ENCODE assay signal across 24 cellular contexts in the genomic region with DNA sequence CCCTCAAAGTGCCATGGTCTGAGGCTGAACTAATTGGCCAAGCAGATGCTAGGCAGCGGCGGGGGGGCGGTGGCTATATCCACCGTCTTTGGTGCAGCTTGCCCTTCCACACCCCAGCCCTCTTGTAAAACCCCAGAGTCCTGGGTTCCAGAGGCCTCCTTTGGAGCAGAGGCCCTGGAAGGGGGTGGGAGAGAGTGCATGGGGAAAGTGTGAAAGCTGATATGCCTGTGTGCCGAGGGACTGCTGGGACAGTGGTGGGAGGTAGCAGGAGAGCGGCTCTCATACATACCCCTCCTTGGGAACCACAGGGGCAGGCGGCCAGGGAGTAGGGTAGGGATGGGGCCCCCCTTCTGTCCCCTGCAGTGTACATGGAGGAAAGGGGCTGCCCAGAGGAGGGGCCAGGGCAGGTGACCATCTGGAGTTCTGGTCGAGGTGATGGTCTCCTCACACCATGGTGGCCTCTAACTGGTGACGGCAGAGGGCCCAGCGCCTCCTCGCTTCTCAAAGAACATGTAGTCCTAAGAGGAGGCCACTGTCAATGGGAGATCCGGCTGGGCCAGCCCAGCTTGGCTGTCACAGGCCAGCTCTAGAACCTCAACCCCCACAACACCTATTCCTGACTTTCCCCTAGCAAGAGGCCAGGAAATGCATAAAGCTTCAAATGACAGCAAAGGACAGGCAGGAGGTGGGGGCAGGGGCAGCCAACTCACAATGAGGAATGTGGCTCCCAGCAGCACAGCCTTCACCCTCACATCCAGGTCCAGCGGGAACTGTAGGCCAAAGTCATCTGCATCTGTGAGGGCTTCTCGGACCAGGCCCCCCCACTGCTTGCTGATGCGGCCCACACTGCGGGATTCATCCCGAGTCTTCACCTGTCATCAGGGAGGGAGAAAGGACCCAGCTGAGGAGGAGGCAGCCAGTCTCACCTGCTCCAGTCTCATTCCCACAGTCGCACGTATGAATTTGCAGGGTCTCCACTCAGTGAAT. TPM values are rescaled to one million over a fixed set of nuclear protein-coding genes. Genes with fewer than 3 reads are reported as not detected.
DNase-seq lines count a peak whose midpoint lies in the region; ATAC-seq and TF ChIP-seq lines count a peak whose summit lies in the region.
"Had no signal": no experiment of that assay in that cellular context is flagged by ENCODE, and none has a peak within 500 bp of the region (broad histone marks: within the 10 kb centered on the region; RNA-seq: fewer than 3 reads in every experiment).

No MANE protein-coding gene starts in this region.

- intact Hi-C loops in MCF 10A (cut with micrococcal nuclease) (no loop called here), breast epithelium (cut with DNase I; ENCODE audit: low total_unique reads) (no loop called here), mucosa of descending colon (cut with DNase I, micrococcal nuclease) (no loop called here), esophagus squamous epithelium (cut with DNase I) (no loop called here)

- H3K36me3 ChIP-seq in breast epithelium (peaks cover 9% of the 10 kb centered on the region), mucosa of descending colon (ENCODE audit: low read depth) (no peaks in the 10 kb centered on the region), esophagus squamous epithelium (peaks cover 23 to 81% (median 25%) of the 10 kb centered on the region in 3 donors)

- TF ChIP-seq CTCF in MCF 10A (IDR thresholded peaks at IDR 0.05; ENCODE audit: unreplicated experiment) (no peak), breast epithelium (IDR thresholded peaks at IDR 0.05) (no peak), endothelial cell (IDR thresholded peaks at IDR 0.05; ENCODE audit: unreplicated experiment) (no peak), mucosa of descending colon (IDR thresholded peaks at IDR 0.05) (no peak), esophagus squamous epithelium (IDR thresholded peaks at IDR 0.05) (no peak)

- TF ChIP-seq POLR2A in breast epithelium (IDR thresholded peaks at IDR 0.05) (no peak), esophagus squamous epithelium (IDR thresholded peaks at IDR 0.05) (no peak)

- H3K27ac ChIP-seq in breast epithelium, result no peak overlapping the region
- H3K27ac ChIP-seq in esophagus squamous epithelium, result no peak overlapping the region
- H3K27ac ChIP-seq: Peyer's patch, SK-N-MC had no signal

- no peaks in the 10 kb centered on the region for H3K9me3 ChIP-seq in breast epithelium
- no peaks in the 10 kb centered on the region for H3K9me3 ChIP-seq in T-helper 17 cell (ENCODE audit: control insufficient read depth, low read length, poor library complexity, severe bottlenecking)
- H3K9me3 ChIP-seq in mucosa of descending colon, result no peaks in the 10 kb centered on the region
- no peaks in the 10 kb centered on the region for H3K9me3 ChIP-seq in esophagus squamous epithelium
- H3K9me3 ChIP-seq: Caco-2, Peyer's patch had no signal

- CTCF ChIA-PET in MCF 10A (lab: Yijun Ruan, JAX), result interaction anchor here (0.5 to 0.8 kb wide), 3 partner anchors 118 to 869 kb away, joined by 3 to 4 read pairs (median 3); no protein-coding TSS in a partner anchor

- no peak overlapping the region for H3K4me3 Mint-ChIP-seq in MCF 10A (ENCODE audit: unreplicated experiment)
- H3K4me3 Mint-ChIP-seq in T-helper 17 cell, result no peak overlapping the region
- peak overlapping the region; percentile 81 for H3K4me3 Mint-ChIP-seq in endothelial cell (ENCODE audit: unreplicated experiment)
- H3K4me3 Mint-ChIP-seq in stimulated activated effector memory CD8-positive, alpha-beta T cell treated with anti-CD3 and anti-CD28 coated beads, Interleukin-12 subunit alpha, Interleukin-12 subunit beta, amount 100 ng/mL, for 72 hours, result no peak overlapping the region
- H3K4me3 Mint-ChIP-seq: B cell had no signal

- POLR2A ChIA-PET in MCF 10A (lab: Yijun Ruan, JAX), result interaction anchor here (0.6 to 1.2 kb wide), 5 partner anchors 8 to 167 kb away, joined by 3 to 5 read pairs (median 3); partner anchors contain the start of gene TNK1

- H3K4me1 ChIP-seq in breast epithelium (peaks cover 0 to 7% of the 10 kb centered on the region in 2 donors), mucosa of descending colon (ENCODE audit: low read depth) (peaks cover 8% of the 10 kb centered on the region), esophagus squamous epithelium (peaks cover 10 to 29% (median 14%) of the 10 kb centered on the region in 3 donors)

- H3K9me3 Mint-ChIP-seq in MCF 10A (ENCODE audit: unreplicated experiment) (no peaks in the 10 kb centered on the region), endothelial cell (ENCODE audit: unreplicated experiment) (no peaks in the 10 kb centered on the region)
- no peaks in the 10 kb centered on the region for H3K9me3 Mint-ChIP-seq in stimulated activated effector memory CD8-positive, alpha-beta T cell treated with anti-CD3 and anti-CD28 coated beads, Interleukin-12 subunit alpha, Interleukin-12 subunit beta, amount 100 ng/mL, for 72 hours

- H3K4me3 ChIP-seq in breast epithelium, result no peak overlapping the region
- H3K4me3 ChIP-seq in mucosa of descending colon, result no peak overlapping the region
- no peak overlapping the region for H3K4me3 ChIP-seq in esophagus squamous epithelium
- H3K4me3 ChIP-seq: Peyer's patch, SK-N-MC had no signal

- no peak for ATAC-seq in T-helper 17 cell
- ATAC-seq in stimulated activated effector memory CD8-positive, alpha-beta T cell treated with anti-CD3 and anti-CD28 coated beads, Interleukin-12 subunit alpha, Interleukin-12 subunit beta, amount 100 ng/mL, for 72 hours, result no peak
- ATAC-seq in mucosa of descending colon, result no peak
- ATAC-seq: HepG2, Right ventricle myocardium inferior had no signal

- DNase-seq in MCF 10A (ENCODE audit: unreplicated experiment) (no peak), breast epithelium (ENCODE audit: low spot score in 2 of 2) (no peak), T-helper 17 cell (no peak), endothelial cell (ENCODE audit: low spot score) (no peak), mucosa of descending colon (no peak), esophagus squamous epithelium (lab: John Stamatoyannopoulos, UW) (no peak)
- no peak for DNase-seq in stimulated activated effector memory CD8-positive, alpha-beta T cell treated with anti-CD3 and anti-CD28 coated beads, Interleukin-12 subunit alpha, Interleukin-12 subunit beta, amount 100 ng/mL, for 72 hours (ENCODE audit: low spot score in 2 of 2)
- DNase-seq in stimulated activated CD4-positive, alpha-beta T cell treated with anti-CD3 and anti-CD28 coated beads, Interleukin-12 subunit alpha, Interleukin-12 subunit beta, amount 100 ng/mL, for 4 hours, result no peak
- DNase-seq: Caco-2, DMS153, GDM1, HCEC 1CT, KG1, NCI-H1417, NCI-H187, NCI-H226, NCI-H524 treated with DMSO at 0.1 percent for 48 hours, Peyer's patch had no signal

- 78 to 81% methylated on average over 12 to 17 of the region's 19 CpGs for WGBS in esophagus squamous epithelium, 2 donors

- H3K27ac Mint-ChIP-seq in MCF 10A (ENCODE audit: low read depth, unreplicated experiment), result no peak overlapping the region
- H3K27ac Mint-ChIP-seq in T-helper 17 cell, result peak overlapping the region; percentile 43
- no peak overlapping the region for H3K27ac Mint-ChIP-seq in endothelial cell (ENCODE audit: unreplicated experiment)
- peak overlapping the region; percentile 54 for H3K27ac Mint-ChIP-seq in stimulated activated effector memory CD8-positive, alpha-beta T cell treated with anti-CD3 and anti-CD28 coated beads, Interleukin-12 subunit alpha, Interleukin-12 subunit beta, amount 100 ng/mL, for 72 hours
- H3K27ac Mint-ChIP-seq: B cell had no signal

- H3K27me3 Mint-ChIP-seq in MCF 10A (ENCODE audit: insufficient read depth, unreplicated experiment) (no peaks in the 10 kb centered on the region), T-helper 17 cell (no peaks in the 10 kb centered on the region), endothelial cell (ENCODE audit: unreplicated experiment) (peaks cover 18% of the 10 kb centered on the region)
- H3K27me3 Mint-ChIP-seq: B cell had no signal

- H3K4me1 Mint-ChIP-seq in MCF 10A (ENCODE audit: insufficient read depth, unreplicated experiment) (peaks cover 5% of the 10 kb centered on the region), T-helper 17 cell (peaks cover 38% of the 10 kb centered on the region), endothelial cell (ENCODE audit: unreplicated experiment) (peaks cover 39% of the 10 kb centered on the region)
- peaks cover 23% of the 10 kb centered on the region for H3K4me1 Mint-ChIP-seq in stimulated activated effector memory CD8-positive, alpha-beta T cell treated with anti-CD3 and anti-CD28 coated beads, Interleukin-12 subunit alpha, Interleukin-12 subunit beta, amount 100 ng/mL, for 72 hours

- H3K27me3 ChIP-seq in breast epithelium, result no peaks in the 10 kb centered on the region
- no peaks in the 10 kb centered on the region for H3K27me3 ChIP-seq in esophagus squamous epithelium
- H3K27me3 ChIP-seq: Peyer's patch had no signal

- peaks cover 50% of the 10 kb centered on the region for H3K36me3 Mint-ChIP-seq in MCF 10A (ENCODE audit: insufficient read depth, unreplicated experiment)
- peaks cover 5% of the 10 kb centered on the region for H3K36me3 Mint-ChIP-seq in T-helper 17 cell (ENCODE audit: low read depth)
- H3K36me3 Mint-ChIP-seq in endothelial cell (ENCODE audit: low read depth, unreplicated experiment), result peaks cover 16% of the 10 kb centered on the region
- peaks cover 42% of the 10 kb centered on the region for H3K36me3 Mint-ChIP-seq in stimulated activated effector memory CD8-positive, alpha-beta T cell treated with anti-CD3 and anti-CD28 coated beads, Interleukin-12 subunit alpha, Interleukin-12 subunit beta, amount 100 ng/mL, for 72 hours

- TSS peak; percentile 48 for BruUV-seq in MCF 10A (replicated peaks; lab: Mats Ljungman, UMichigan)

RNA-seq across cellular contexts. Expression of gene PLSCR3, which starts 4.1 kb away (rescaled TPM):
- total RNA-seq in MCF 10A (2022) (53.8 and 59.0 TPM in 2 replicates), breast epithelium (10 to 100 TPM; 16.0 to 24.3 (median 19.0) TPM), T-helper 17 cell (100 to 1,000 TPM; 120 to 126 TPM), endothelial cell (ENCODE audit: unreplicated experiment) (74.2 TPM), mucosa of descending colon (10 to 100 TPM in 2 of 3 donors, 1 to 10 TPM in 1; 5.5 to 21.6 (median 16.4) TPM), esophagus squamous epithelium (10 to 100 TPM; 18.6 to 33.5 (median 24.7) TPM)

RNA-seq across cellular contexts. Expression of gene TNK1, which starts 9.3 kb away (rescaled TPM):
- 6.4 and 8.0 TPM in 2 replicates for total RNA-seq in MCF 10A (2022)
- total RNA-seq in breast epithelium, result 10 to 100 TPM in 2 of 3 donors, 1 to 10 TPM in 1; 1.1 to 22.1 (median 14.4) TPM
- 1 to 10 TPM; 4.8 to 5.9 TPM for total RNA-seq in T-helper 17 cell
- total RNA-seq in endothelial cell (ENCODE audit: unreplicated experiment), result 1.7 TPM
- 10 to 100 TPM; 16.4 to 29.5 (median 20.7) TPM for total RNA-seq in mucosa of descending colon
- 10 to 100 TPM in 2 of 4 donors, 1 to 10 TPM in 2; 6.2 to 15.2 (median 9.9) TPM for total RNA-seq in esophagus squamous epithelium
- total RNA-seq: A172 had no signal

RNA-seq across cellular contexts. Expression of gene TMEM256, which starts 13.7 kb away (rescaled TPM):
- 35.2 and 42.9 TPM in 2 replicates for total RNA-seq in MCF 10A (2022)
- 100 to 1,000 TPM in 1 of 3 donors, 10 to 100 TPM in 2; 77.6 to 113 (median 92.3) TPM for total RNA-seq in breast epithelium
- total RNA-seq in T-helper 17 cell, result 10 to 100 TPM; 27.3 to 31.7 TPM
- 94.7 TPM for total RNA-seq in endothelial cell (ENCODE audit: unreplicated experiment)
- 10 to 100 TPM; 51.9 to 85.1 (median 64.9) TPM for total RNA-seq in mucosa of descending colon
- 10 to 100 TPM; 27.9 to 88.0 (median 66.7) TPM for total RNA-seq in esophagus squamous epithelium

RNA-seq across cellular contexts. Expression of gene NLGN2, which starts 17.4 kb away (rescaled TPM):
- total RNA-seq in MCF 10A (2022) (6.7 and 9.0 TPM in 2 replicates), breast epithelium (10 to 100 TPM in 1 of 3 donors, 1 to 10 TPM in 2; 6.7 to 13.1 (median 8.3) TPM), T-helper 17 cell (1 to 10 TPM; 5.1 to 6.5 TPM), endothelial cell (ENCODE audit: unreplicated experiment) (54.8 TPM), mucosa of descending colon (10 to 100 TPM in 1 of 3 donors, 1 to 10 TPM in 2; 2.9 to 38.0 (median 6.7) TPM), esophagus squamous epithelium (1 to 10 TPM; 1.4 to 5.3 (median 2.0) TPM)

RNA-seq across cellular contexts. Expression of gene SPEM1, which starts 29.9 kb away (rescaled TPM):
- total RNA-seq in MCF 10A (2022), result not detected in 2 replicates
- not detected for total RNA-seq in breast epithelium
- total RNA-seq in T-helper 17 cell, result not detected
- 0.38 TPM for total RNA-seq in endothelial cell (ENCODE audit: unreplicated experiment)
- total RNA-seq in mucosa of descending colon, result not detected
- total RNA-seq in esophagus squamous epithelium, result not detected
- total RNA-seq: A172, B cell, Daoy, HepG2, Peyer's patch, Right ventricle myocardium inferior had no signal

Comparison
In these comparisons a context has a peak if more than half of its experiments do, and no peak if none do; other contexts are left out.
1. H3K27ac Mint-ChIP-seq: peak in T-helper 17 cell (single experiment) and stimulated activated effector memory CD8-positive, alpha-beta T cell treated with anti-CD3 and anti-CD28 coated beads, Interleukin-12 subunit alpha, Interleukin-12 subunit beta, amount 100 ng/mL, for 72 hours (single experiment); none in MCF 10A (single experiment) and endothelial cell (single experiment).